In the genomic region with DNA sequence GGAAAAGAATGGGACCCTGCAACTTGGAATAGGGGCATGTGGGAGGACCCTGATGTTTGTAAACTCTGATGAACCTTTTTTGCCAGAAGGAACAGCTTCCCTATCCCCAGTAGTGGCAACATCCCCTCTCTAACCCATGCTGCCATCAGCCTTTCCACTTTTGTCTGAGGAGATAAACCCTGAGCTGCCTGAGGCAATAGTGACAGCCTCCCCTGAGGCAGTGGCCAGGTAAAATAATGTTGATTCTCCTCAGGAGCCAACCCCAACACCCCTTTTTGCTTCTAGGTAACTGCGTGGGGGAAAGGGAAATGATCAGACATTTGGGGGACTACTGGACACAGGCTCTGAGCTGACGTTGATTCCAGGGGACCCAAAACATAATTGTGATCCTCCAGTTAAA, we compare ENCODE assay signal across 9 cellular contexts.
"Had no signal": no experiment of that assay in that cellular context is flagged by ENCODE, and none has a peak within 500 bp of the region (broad histone marks: within the 10 kb centered on the region; RNA-seq: fewer than 3 reads in every experiment).

No MANE protein-coding gene starts in this region.

- H3K36me3 ChIP-seq: HAP-1 had no signal

- ATAC-seq: GM23338, HCT116 had no signal

- DNase-seq: GM23248, GOT3, H7, H9, HCEC 1CT, HFFc6 had no signal

- H3K27ac ChIP-seq: GM23248 had no signal

- H3K9ac ChIP-seq: GM23248 had no signal

- H3K4me3 ChIP-seq: GM23248, GM23338, HAP-1 had no signal

- H3K9me3 Mint-ChIP-seq: GM23338, H9, HFFc6 had no signal

- H3K4me2 ChIP-seq: GM23338 had no signal

- H3K4me1 ChIP-seq: HAP-1 had no signal

- H3K4me1 Mint-ChIP-seq: GM23338, H9 had no signal

- H2AFZ ChIP-seq: GM23248, GM23338 had no signal

- H3K27ac Mint-ChIP-seq: GM23338, H9, HFFc6 had no signal

- H3K4me3 Mint-ChIP-seq: GM23338, H9, HFFc6 had no signal

- H3K9me3 ChIP-seq: HAP-1 had no signal
